Comparison of ENCODE assay signal across 17 cellular contexts in the genomic region with DNA sequence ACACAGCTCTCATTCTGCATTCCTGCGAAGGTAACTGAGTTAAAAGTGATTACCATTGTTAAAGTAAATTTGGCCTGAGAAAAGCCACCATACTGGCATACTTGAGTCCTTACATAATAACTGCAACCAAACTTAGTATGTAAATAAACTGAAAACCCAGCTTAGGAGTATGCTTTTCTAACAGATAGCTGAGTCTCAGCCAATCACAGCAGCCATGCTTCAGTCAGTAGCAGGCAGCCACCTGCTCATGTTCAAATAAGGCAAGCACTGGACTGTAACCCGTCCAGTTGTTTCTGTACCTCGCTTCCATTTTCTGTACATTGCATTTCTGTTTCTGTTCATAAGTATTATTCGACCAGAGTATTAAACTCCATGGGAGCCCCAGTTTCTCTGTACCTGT. TPM values are rescaled to one million over a fixed set of nuclear protein-coding genes. Genes with fewer than 3 reads are reported as not detected.
"Had no signal": no experiment of that assay in that cellular context is flagged by ENCODE, and none has a peak within 500 bp of the region (broad histone marks: within the 10 kb centered on the region; RNA-seq: fewer than 3 reads in every experiment).

No MANE protein-coding gene starts in this region.

- H3K4me3 ChIP-seq: dorsolateral prefrontal cortex, esophagus muscularis mucosa, ovary, thoracic aorta had no signal

- H3K36me3 ChIP-seq: esophagus muscularis mucosa, ovary, thoracic aorta had no signal

- H3K27ac ChIP-seq: dorsolateral prefrontal cortex, esophagus muscularis mucosa, foreskin keratinocyte, ovary, thoracic aorta had no signal

- H3K4me1 ChIP-seq: esophagus muscularis mucosa had no signal

- H3K9me3 ChIP-seq: esophagus muscularis mucosa, ovary, thoracic aorta had no signal

- H3K27me3 ChIP-seq: dorsolateral prefrontal cortex, esophagus muscularis mucosa, foreskin keratinocyte, ovary had no signal

- DNase-seq: activated CD4-positive, alpha-beta T cell treated with anti-CD3 and anti-CD28 coated beads for 1 hour; activated CD4-positive, alpha-beta T cell treated with anti-CD3 and anti-CD28 coated beads, Interleukin-2, amount 50 U/mL, for 48 hours; activated CD8-positive, alpha-beta memory T cell treated with anti-CD3 and anti-CD28 coated beads, Interleukin-2, amount 10 ng/mL, durations not matched to agents 7 days and 5 days; activated effector memory CD4-positive, alpha-beta T cell treated with anti-CD3 and anti-CD28 coated beads, Interleukin-2, amount 50 U/mL, for 16 hours; activated T-cell treated with anti-CD3 and anti-CD28 coated beads, Interleukin-2, amount 50 U/mL, for 4 hours; amygdala; dorsolateral prefrontal cortex; left ventricle myocardium superior; ovary; stimulated activated CD4-positive, alpha-beta T cell treated with anti-CD3 and anti-CD28 coated beads, Interleukin-15, amount 100 ng/mL, for 24 hours; stimulated activated CD4-positive, alpha-beta T cell treated with anti-CD3 and anti-CD28 coated beads, Interleukin-4, amount 100 ng/mL, for 24 hours; stimulated activated naive CD8-positive, alpha-beta T cell treated with anti-CD3 and anti-CD28 coated beads, Interleukin-15, amount 100 ng/mL, for 72 hours; T-helper 9 cell had no signal

RNA-seq across cellular contexts. Expression of a gene that starts 58.6 kb away (rescaled TPM):
- polyA plus RNA-seq: neural cell had no signal
